In genomic region chr16:85610059-85610445, GRCh38 we compare ENCODE assay signal across 10 cellular contexts. TPM values are rescaled to one million over a fixed set of nuclear protein-coding genes. Genes with fewer than 3 reads are reported as not detected.
DNase-seq lines count a peak whose midpoint lies in the region; FAIRE-seq and TF ChIP-seq lines count a peak whose summit lies in the region.
"Had no signal": no experiment of that assay in that cellular context is flagged by ENCODE, and none has a peak within 500 bp of the region (broad histone marks: within the 10 kb centered on the region; RNA-seq: fewer than 3 reads in every experiment).

No MANE protein-coding gene starts in this region.

- H3K9me3 ChIP-seq in KOPT-K1 (ENCODE audit: insufficient read depth, low read length, poor library complexity, severe bottlenecking) = no peaks in the 10 kb centered on the region
- H3K9me3 ChIP-seq in colonic mucosa = no peaks in the 10 kb centered on the region
- no peaks in the 10 kb centered on the region for H3K9me3 ChIP-seq in parathyroid adenoma (ENCODE audit: control insufficient read depth, low read length)
- H3K9me3 ChIP-seq: adrenal gland, heart right ventricle had no signal

- FAIRE-seq in GM12892 (lab: Jason Lieb, UNC) = no peak

- peaks cover 45% of the 10 kb centered on the region for H3K79me2 ChIP-seq in parathyroid adenoma

- H3K4me3 ChIP-seq in colonic mucosa = no peak overlapping the region
- no peak overlapping the region for H3K4me3 ChIP-seq in parathyroid adenoma (ENCODE audit: low read depth, low read length)
- H3K4me3 ChIP-seq: SK-N-MC had no signal

- H3K36me3 ChIP-seq in KOPT-K1 (ENCODE audit: insufficient read depth, low read length) (no peaks in the 10 kb centered on the region), colonic mucosa (no peaks in the 10 kb centered on the region), parathyroid adenoma (ENCODE audit: control insufficient read depth, insufficient read depth, low read length) (no peaks in the 10 kb centered on the region)
- H3K36me3 ChIP-seq: adrenal gland, heart right ventricle had no signal

- no peaks in the 10 kb centered on the region for H3K27me3 ChIP-seq in colonic mucosa
- H3K27me3 ChIP-seq in parathyroid adenoma (ENCODE audit: control insufficient read depth, insufficient read depth, low read length) = no peaks in the 10 kb centered on the region
- H3K27me3 ChIP-seq: adrenal gland, heart right ventricle had no signal

- H3K4me1 ChIP-seq in colonic mucosa (peaks cover 33% of the 10 kb centered on the region), parathyroid adenoma (peaks cover 32% of the 10 kb centered on the region)

- H2AFZ ChIP-seq in parathyroid adenoma = no peak overlapping the region

- DNase-seq in DMS53 treated with DMSO at 0.1 percent for 48 hours (lab: John Stamatoyannopoulos, UW; ENCODE audit: unreplicated experiment) (peak; percentile 38), colonic mucosa (peak; percentile 35), GM10266 (ENCODE audit: extremely low spot score) (no peak), GM12892 (ENCODE audit: insufficient read length) (no peak), NCI-H2227 (lab: John Stamatoyannopoulos, UW; ENCODE audit: unreplicated experiment) (no peak)

- TF ChIP-seq CTCF in colonic mucosa (IDR thresholded peaks at IDR 0.05) (no peak), parathyroid adenoma (IDR thresholded peaks at IDR 0.05) (no peak), GM10266 (IDR thresholded peaks at IDR 0.05; ENCODE audit: control insufficient read depth, insufficient read depth, low read depth, missing control alignments) (no peak)

- H3K4me2 ChIP-seq in parathyroid adenoma (ENCODE audit: low read length) = peak overlapping the region; percentile 30

- peak overlapping the region; percentile 19 to 78 for H3K9ac ChIP-seq in colonic mucosa (ENCODE audit: low read depth in 2 of 2, low read length in 2 of 2)
- H3K9ac ChIP-seq in parathyroid adenoma = no peak overlapping the region

- TF ChIP-seq POLR2A in GM12892 (IDR thresholded peaks at IDR 0.05; ENCODE audit: low read depth, low read length) = no peak

- intact Hi-C loops in colonic mucosa (cut with DNase I) = no loop called here

- H3K27ac ChIP-seq in KOPT-K1 (ENCODE audit: low read depth, low read length, poor library complexity, severe bottlenecking) (peak overlapping the region; percentile 91), colonic mucosa (peak overlapping the region; percentile 94), parathyroid adenoma (peak overlapping the region; percentile 30)
- H3K27ac ChIP-seq: SK-N-MC had no signal

RNA-seq across cellular contexts. Expression of gene GSE1, which starts 3.1 kb away (rescaled TPM):
- 100 to 1,000 TPM in 1 of 2 donors, 10 to 100 TPM in 1; 79.2 to 103 TPM for total RNA-seq in colonic mucosa
- polyA plus RNA-seq in GM12892 (2012; ENCODE audit: missing spikeins) = 18.8 TPM

Comparison
In these comparisons a context has a peak if more than half of its experiments do, and no peak if none do; other contexts are left out.
1. DNase-seq: peak in DMS53 treated with DMSO at 0.1 percent for 48 hours (single experiment) and colonic mucosa (single experiment); none in GM10266 (single experiment), GM12892 (single experiment) and NCI-H2227 (single experiment).
2. H3K27ac ChIP-seq: peak in every context shown above with its lines; median percentile 94 in colonic mucosa; 91 in KOPT-K1; 30 in parathyroid adenoma.